26 cellular contexts compared by ENCODE assay signal in the genomic region with DNA sequence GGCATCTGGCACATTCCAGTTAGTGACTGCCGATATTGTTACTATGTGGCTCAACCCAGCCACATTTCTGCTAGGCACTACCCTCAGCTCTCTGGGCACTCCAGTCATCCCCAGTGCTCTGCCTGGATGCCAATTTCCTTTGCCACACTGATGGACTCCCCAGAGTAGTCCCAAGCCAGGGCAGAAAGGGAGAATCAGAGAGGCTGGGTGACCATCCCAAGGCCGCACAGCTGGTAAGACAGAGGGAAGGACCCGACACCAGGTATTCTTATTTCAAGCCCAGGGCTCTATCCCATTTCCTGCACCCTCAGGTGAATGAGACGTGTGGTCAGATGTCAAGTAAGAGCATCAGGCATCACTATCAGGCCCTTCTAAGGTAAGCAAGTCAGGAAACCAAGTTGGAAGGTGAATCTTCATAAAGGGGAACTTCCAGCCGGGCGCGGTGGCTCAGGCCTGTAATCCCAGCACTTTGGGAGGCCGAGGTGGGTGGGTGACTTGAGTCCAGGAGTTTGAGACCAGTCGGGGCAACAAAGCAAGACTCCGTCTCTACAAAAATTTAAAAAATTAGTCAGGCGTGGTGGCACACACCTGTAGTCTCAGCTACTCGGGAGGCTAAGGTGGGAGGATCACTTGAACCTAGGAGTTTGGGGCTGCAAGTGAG. TPM values are rescaled to one million over a fixed set of nuclear protein-coding genes. Genes with fewer than 3 reads are reported as not detected.
DNase-seq lines count a peak whose midpoint lies in the region; ATAC-seq and TF ChIP-seq lines count a peak whose summit lies in the region.
"Had no signal": no experiment of that assay in that cellular context is flagged by ENCODE, and none has a peak within 500 bp of the region (broad histone marks: within the 10 kb centered on the region; RNA-seq: fewer than 3 reads in every experiment).

No MANE protein-coding gene starts in this region.

- TF ChIP-seq RAD21 in SK-N-SH (IDR thresholded peaks at IDR 0.05; ENCODE audit: low read length) = no peak

- peak overlapping the region in 5 of 11 experiments; percentile 86 to 93 (median 90); a peak in 7 of 22 replicates for H3K27ac ChIP-seq in BLaER1 treated with 17β-estradiol and CSF1 and Interleukin-3, amounts not matched to agents 10 nM and 100 nM
- H3K27ac ChIP-seq in cingulate gyrus (ENCODE audit: low read depth, low read length) (peak overlapping the region; percentile 30), mesenchymal stem cell (ENCODE audit: low read length, poor library complexity, severe bottlenecking) (no peak overlapping the region), suprapubic skin (peak overlapping the region; percentile 72), SK-N-SH (ENCODE audit: low read depth in 2 of 2, low read length in 1 of 2) (no peak overlapping the region)
- H3K27ac ChIP-seq: HL-60, KMS-11 had no signal

- H3K14ac ChIP-seq in mesenchymal stem cell (ENCODE audit: low read length in 2 of 2) = no peak overlapping the region

- TF ChIP-seq EP300 in suprapubic skin (IDR thresholded peaks at IDR 0.05) (no peak), SK-N-SH (IDR thresholded peaks at IDR 0.05; ENCODE audit: borderline replicate concordance in 1 of 2, low read depth in 1 of 2, low read length in 1 of 2) (no peak)

- peaks cover 0 to 44% (median 5%) of the 10 kb centered on the region in 11 experiments; a peak in 13 of 22 replicates for H3K36me3 ChIP-seq in BLaER1 treated with 17β-estradiol and CSF1 and Interleukin-3, amounts not matched to agents 10 nM and 100 nM
- H3K36me3 ChIP-seq in mesenchymal stem cell (ENCODE audit: control insufficient read depth in 1 of 2, insufficient read depth in 2 of 2, low read depth in 1 of 2, low read length in 2 of 2) (peaks cover 38 to 46% of the 10 kb centered on the region in 2 experiments), suprapubic skin (no peaks in the 10 kb centered on the region), SK-N-SH (replicated peaks in 1 of 2; ENCODE audit: control insufficient read depth in 1 of 2, insufficient read depth in 2 of 2, low read length in 1 of 2) (peaks cover 9 to 14% of the 10 kb centered on the region in 2 experiments)

- POLR2A ChIA-PET in SK-N-SH (lab: Yijun Ruan, JAX) = no interaction called here

- no peak overlapping the region for H3K4me3 ChIP-seq in BLaER1 treated with 17β-estradiol and CSF1 and Interleukin-3, amounts not matched to agents 10 nM and 100 nM
- H3K4me3 ChIP-seq in mesenchymal stem cell (ENCODE audit: insufficient read depth in 1 of 2, low read depth in 1 of 2, low read length in 2 of 2) (no peak overlapping the region), suprapubic skin (no peak overlapping the region), SK-N-SH (ENCODE audit: low read depth in 2 of 2, low read length in 1 of 2) (no peak overlapping the region)
- H3K4me3 ChIP-seq: GM23248 had no signal

- no peak overlapping the region for H3K9ac ChIP-seq in BLaER1 treated with 17β-estradiol and CSF1 and Interleukin-3, amounts not matched to agents 10 nM and 100 nM
- H3K9ac ChIP-seq in mesenchymal stem cell (ENCODE audit: low read length) (peak overlapping the region; percentile 80), SK-N-SH (no peak overlapping the region)
- H3K9ac ChIP-seq: KMS-11 had no signal

- no peaks in the 10 kb centered on the region for H3K9me3 ChIP-seq in BLaER1 treated with 17β-estradiol and CSF1 and Interleukin-3, amounts not matched to agents 10 nM and 100 nM (replicated peaks in 1 of 11)
- no peaks in the 10 kb centered on the region for H3K9me3 ChIP-seq in mesenchymal stem cell (ENCODE audit: control insufficient read depth, low read length)
- H3K9me3 ChIP-seq in suprapubic skin = no peaks in the 10 kb centered on the region
- no peaks in the 10 kb centered on the region for H3K9me3 ChIP-seq in SK-N-SH

- no peak overlapping the region for H3K4ac ChIP-seq in mesenchymal stem cell (ENCODE audit: low read depth in 1 of 2, low read length in 2 of 2)

- H3K4me2 ChIP-seq in BLaER1 treated with 17β-estradiol and CSF1 and Interleukin-3, amounts not matched to agents 10 nM and 100 nM = peak overlapping the region; percentile 74 to 98 (median 92)
- H3K4me2 ChIP-seq in mesenchymal stem cell (ENCODE audit: low read length, poor library complexity, severe bottlenecking) = no peak overlapping the region
- H3K4me2 ChIP-seq in SK-N-SH = no peak overlapping the region
- H3K4me2 ChIP-seq: KMS-11 had no signal

- no peaks in the 10 kb centered on the region for H3K27me3 ChIP-seq in BLaER1 treated with 17β-estradiol and CSF1 and Interleukin-3, amounts not matched to agents 10 nM and 100 nM
- H3K27me3 ChIP-seq in mesenchymal stem cell (ENCODE audit: control insufficient read depth in 1 of 2, insufficient read depth in 1 of 2, low read length in 2 of 2) (no peaks in the 10 kb centered on the region), suprapubic skin (no peaks in the 10 kb centered on the region), SK-N-SH (ENCODE audit: insufficient read depth) (no peaks in the 10 kb centered on the region)

- over 99% methylated on average over 12 of the region's 12 CpGs for WGBS in mesenchymal stem cell
- 97% methylated on average over 12 of the region's 12 CpGs for WGBS in suprapubic skin
- WGBS in SK-N-SH (ENCODE audit: low lambda C conversion rate) = 97% methylated on average over 11 of the region's 12 CpGs

- H3K9me2 ChIP-seq in SK-N-SH = no peaks in the 10 kb centered on the region

- H4K8ac ChIP-seq in mesenchymal stem cell (ENCODE audit: low read length) = no peak overlapping the region

- no peak overlapping the region for H2AFZ ChIP-seq in mesenchymal stem cell (ENCODE audit: low read depth, low read length)
- no peak overlapping the region for H2AFZ ChIP-seq in SK-N-SH (ENCODE audit: low read depth)
- H2AFZ ChIP-seq: GM23248 had no signal

- H2BK5ac ChIP-seq in mesenchymal stem cell (ENCODE audit: low read depth, low read length, poor library complexity, severe bottlenecking) = no peak overlapping the region

- peaks cover 24% of the 10 kb centered on the region for H3F3A ChIP-seq in SK-N-SH (replicated peaks; ENCODE audit: insufficient read depth)

- peak overlapping the region; percentile 11 for H2AK5ac ChIP-seq in mesenchymal stem cell (ENCODE audit: low read length, severe bottlenecking)

- no peak for DNase-seq in mesenchymal stem cell
- no peak for DNase-seq in suprapubic skin (ENCODE audit: low spot score in 2 of 2)
- DNase-seq in SK-N-SH = no peak
- DNase-seq in NCI-H1694 (lab: John Stamatoyannopoulos, UW) = no peak
- no peak for DNase-seq in sciatic nerve (ENCODE audit: low spot score)
- no peak for DNase-seq in NCI-H526 (lab: John Stamatoyannopoulos, UW)
- DNase-seq: activated CD4-positive, alpha-beta T cell treated with anti-CD3 and anti-CD28 coated beads, Interleukin-2, amount 50 U/mL, for 4 hours; activated CD8-positive, alpha-beta memory T cell treated with anti-CD3 and anti-CD28 coated beads, Interleukin-2, amount 10 ng/mL, durations not matched to agents 7 days and 5 days; activated gamma-delta T cell treated with Interleukin-2 at 50 U/mL for 16 hours; activated naive CD8-positive, alpha-beta T cell treated with anti-CD3 and anti-CD28 coated beads, Interleukin-2, amount 50 U/mL, for 24 hours; activated T-cell treated with anti-CD3 and anti-CD28 coated beads, Interleukin-2, amount 50 U/mL, for 4 hours; AML-193; CD8-positive, alpha-beta T cell; NCI-H1417; NCI-H2029 treated with DMSO at 0.1 percent for 48 hours; NCI-H524; NK-92 treated with Interleukin-12 subunit alpha and Interleukin-12 subunit beta, amount 100 ng/mL, for 24 hours; posterior cingulate gyrus; Right ventricle myocardium superior; stimulated activated CD4-positive, alpha-beta T cell treated with anti-CD3 and anti-CD28 coated beads, Interleukin-4, amount 100 ng/mL, for 1 hour; T-helper 17 cell had no signal

- no peak overlapping the region for H2BK120ac ChIP-seq in mesenchymal stem cell (ENCODE audit: low read depth, low read length)

- no peak overlapping the region for H3K23ac ChIP-seq in mesenchymal stem cell (ENCODE audit: low read length in 2 of 2)

- intact Hi-C loops in sciatic nerve (cut with DNase I) = loop anchor here (1.0 kb wide), 1 partner anchor 30 kb away; no protein-coding TSS in a partner anchor

- H2BK12ac ChIP-seq in mesenchymal stem cell (ENCODE audit: low read length in 2 of 2) = peak overlapping the region; percentile 17 to 59

- H3K4me1 ChIP-seq in BLaER1 treated with 17β-estradiol and CSF1 and Interleukin-3, amounts not matched to agents 10 nM and 100 nM = peaks cover 81 to 100% (median 98%) of the 10 kb centered on the region in 10 experiments
- H3K4me1 ChIP-seq in mesenchymal stem cell (ENCODE audit: control insufficient read depth, insufficient read depth, low read depth, low read length) (peaks cover 46% of the 10 kb centered on the region), suprapubic skin (peaks cover 88% of the 10 kb centered on the region), SK-N-SH (ENCODE audit: control insufficient read depth in 1 of 2, insufficient read depth in 2 of 2, low read depth in 1 of 2, low read length in 1 of 2) (peaks cover 57 to 60% of the 10 kb centered on the region in 2 experiments)

- H3K18ac ChIP-seq in mesenchymal stem cell (ENCODE audit: low read depth in 1 of 2, low read length in 2 of 2) = no peak overlapping the region

- peaks cover 31% of the 10 kb centered on the region; the same call in 1 of the 2 replicates for H3K79me2 ChIP-seq in SK-N-SH (ENCODE audit: insufficient read depth)

- TF ChIP-seq POLR2A in suprapubic skin (IDR thresholded peaks at IDR 0.05) = no peak

- H4K91ac ChIP-seq in mesenchymal stem cell (ENCODE audit: low read length) = no peak overlapping the region

- no peak for ATAC-seq in sciatic nerve
- ATAC-seq: activated CD8-positive, alpha-beta memory T cell treated with anti-CD3 and anti-CD28 coated beads, Interleukin-2, amount 10 ng/mL, durations not matched to agents 7 days and 5 days; activated naive CD8-positive, alpha-beta T cell treated with anti-CD3 and anti-CD28 coated beads, Interleukin-2, amount 50 U/mL, for 24 hours; activated T-cell treated with anti-CD3 and anti-CD28 coated beads, Interleukin-2, amount 50 U/mL, for 4 hours; CD8-positive, alpha-beta T cell; T-helper 17 cell had no signal

- no peak overlapping the region for H2BK15ac ChIP-seq in mesenchymal stem cell (ENCODE audit: low read depth, poor library complexity, severe bottlenecking)

- peaks cover 25% of the 10 kb centered on the region for H3K79me1 ChIP-seq in mesenchymal stem cell (replicated peaks; ENCODE audit: low read length, poor library complexity, severe bottlenecking)

- H4K20me1 ChIP-seq in BLaER1 treated with 17β-estradiol and CSF1 and Interleukin-3, amounts not matched to agents 10 nM and 100 nM = peaks cover 0 to 5% (median 0%) of the 10 kb centered on the region in 11 experiments; a peak in 1 of 22 replicates
- peaks cover 86% of the 10 kb centered on the region for H4K20me1 ChIP-seq in SK-N-SH (ENCODE audit: insufficient read depth)

- TF ChIP-seq CTCF in suprapubic skin (IDR thresholded peaks at IDR 0.05) = no peak
- no peak for TF ChIP-seq CTCF in SK-N-SH (IDR thresholded peaks at IDR 0.05)

- CTCF ChIA-PET in SK-N-SH (lab: Yijun Ruan, JAX) = interaction anchor here (1.4 kb wide), 1 partner anchor 35 kb away, joined by 3 read pairs; no protein-coding TSS in a partner anchor

RNA-seq across cellular contexts. Expression of a gene that starts 38.6 kb away (rescaled TPM):
- 25.7 TPM for polyA plus RNA-seq in mesenchymal stem cell (2013, experiment 1 of 2)
- 23.0 TPM for polyA plus RNA-seq in mesenchymal stem cell (2013, experiment 2 of 2)
- total RNA-seq in suprapubic skin = 10 to 100 TPM; 29.1 to 42.1 (median 31.3) TPM
- polyA plus RNA-seq in SK-N-SH (2012; rRNA removed) = 15.0 and 15.7 TPM in 2 replicates
- 8.5 and 12.1 TPM in 2 replicates for polyA plus RNA-seq in SK-N-SH (2012; cell fraction: cytosol; rRNA removed)
- polyA plus RNA-seq in SK-N-SH (2012; cell fraction: nucleus; rRNA removed) = 15.1 and 22.9 TPM in 2 replicates
- 39.5 TPM for total RNA-seq in sciatic nerve

Comparison
In these comparisons a context has a peak if more than half of its experiments do, and no peak if none do; other contexts are left out.
1. H3K27ac ChIP-seq: peak in cingulate gyrus (single experiment) and suprapubic skin (single experiment); none in mesenchymal stem cell (single experiment) and SK-N-SH (0 of 2).
2. H3K4me2 ChIP-seq: peak in BLaER1 treated with 17β-estradiol and CSF1 and Interleukin-3, amounts not matched to agents 10 nM and 100 nM (11 of 11); none in mesenchymal stem cell (single experiment) and SK-N-SH (single experiment).